21 cellular contexts compared by ENCODE assay signal in the genomic region with DNA sequence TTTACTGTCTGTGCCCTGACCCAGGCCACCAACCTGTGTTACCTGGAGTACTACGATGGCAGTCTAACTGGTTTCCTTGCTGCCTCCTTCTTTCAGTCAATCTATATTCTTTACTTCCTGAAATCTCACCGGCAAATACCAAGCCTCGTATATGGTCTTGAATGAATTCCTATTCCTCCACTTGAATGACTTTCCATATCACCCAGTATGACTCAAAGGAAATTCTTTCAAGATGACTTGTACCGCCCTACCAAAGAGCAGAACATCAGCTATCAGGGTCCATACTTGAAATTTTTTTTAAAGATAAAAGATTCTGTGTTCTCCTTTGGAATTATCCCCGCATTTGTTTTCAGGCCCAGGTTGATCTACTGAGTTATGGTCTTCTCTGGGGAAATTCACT.
DNase-seq lines count a peak whose midpoint lies in the region; TF ChIP-seq lines count a peak whose summit lies in the region.
"Had no signal": no experiment of that assay in that cellular context is flagged by ENCODE, and none has a peak within 500 bp of the region (broad histone marks: within the 10 kb centered on the region; RNA-seq: fewer than 3 reads in every experiment).

No MANE protein-coding gene starts in this region.

- TF ChIP-seq CTCF in fibroblast of lung (conservative IDR thresholded peaks at IDR 0.05 in 1 of 2, IDR thresholded peaks at IDR 0.05 in 1 of 2; ENCODE audit: low read depth in 1 of 2, low read length in 2 of 2) (no peak), osteoblast (IDR thresholded peaks at IDR 0.05; ENCODE audit: extremely low read depth, low read depth, low read length) (no peak), glutamatergic neuron (IDR thresholded peaks at IDR 0.05; ENCODE audit: partially characterized antibody, unreplicated experiment) (no peak)

- no peak overlapping the region for H3K9ac ChIP-seq in fibroblast of lung (ENCODE audit: insufficient read depth, low read length)
- H3K9ac ChIP-seq: KMS-11 had no signal

- intact Hi-C loops in posterior vena cava (cut with DNase I): no loop called here

- H4K20me1 ChIP-seq in fibroblast of lung (ENCODE audit: control insufficient read depth, extremely low read depth, insufficient read depth, low read length): no peaks in the 10 kb centered on the region
- H4K20me1 ChIP-seq in osteoblast (ENCODE audit: insufficient read depth, low read length): no peaks in the 10 kb centered on the region

- peak; percentile 40 for DNase-seq in ELR (ENCODE audit: low read depth)
- peak; percentile 54 for DNase-seq in SW480 (ENCODE audit: low spot score)
- peak; percentile 23 to 86 for DNase-seq in fibroblast of lung (ENCODE audit: low read depth in 2 of 2)
- DNase-seq in osteoblast (ENCODE audit: insufficient read length, low spot score, missing footprints): no peak
- no peak for DNase-seq in glutamatergic neuron
- DNase-seq in NCI-H187 treated with DMSO at 0.1 percent for 48 hours (lab: John Stamatoyannopoulos, UW): no peak
- no peak for DNase-seq in hepatic stellate cell (ENCODE audit: low spot score)
- DNase-seq in posterior vena cava (ENCODE audit: low spot score): no peak
- DNase-seq: BE2C; gastrocnemius medialis; GDM1; NCI-H1105 treated with DMSO at 0.1 percent for 48 hours; NCI-H2171; NCI-H69; OCI-M1; pancreas; stimulated activated CD8-positive, alpha-beta memory T cell treated with anti-CD3 and anti-CD28 coated beads, Interleukin-4, amount 100 ng/mL, for 48 hours; T-helper 9 cell had no signal

- H2AFZ ChIP-seq in fibroblast of lung (ENCODE audit: low read length) (no peak overlapping the region), osteoblast (ENCODE audit: low read length) (no peak overlapping the region)

- H3K4me2 ChIP-seq in fibroblast of lung (ENCODE audit: extremely low read depth, insufficient read depth, low read length) (no peak overlapping the region), osteoblast (ENCODE audit: insufficient read depth, low read length) (peak overlapping the region; percentile 1)
- H3K4me2 ChIP-seq: KMS-11 had no signal

- no peaks in the 10 kb centered on the region for H3K27me3 ChIP-seq in fibroblast of lung (ENCODE audit: control insufficient read depth, insufficient read depth, low read length)
- H3K27me3 ChIP-seq in osteoblast (ENCODE audit: insufficient read depth, low read length): no peaks in the 10 kb centered on the region
- H3K27me3 ChIP-seq: BE2C, gastrocnemius medialis, pancreas had no signal

- no peaks in the 10 kb centered on the region for H3K4me1 Mint-ChIP-seq in glutamatergic neuron (ENCODE audit: low read depth, unreplicated experiment)

- H3K9me3 Mint-ChIP-seq in glutamatergic neuron (ENCODE audit: unreplicated experiment): no peaks in the 10 kb centered on the region

- H3K27ac ChIP-seq in fibroblast of lung (ENCODE audit: insufficient read depth, low read length): peak overlapping the region; percentile 18
- H3K27ac ChIP-seq in osteoblast (ENCODE audit: low read depth, low read length): no peak overlapping the region
- H3K27ac ChIP-seq: gastrocnemius medialis, KMS-11, pancreas, skin epidermis had no signal

- H3K4me1 ChIP-seq in fibroblast of lung (ENCODE audit: control insufficient read depth, extremely low read depth, insufficient read depth, low read length) (no peaks in the 10 kb centered on the region), osteoblast (ENCODE audit: insufficient read depth, low read length) (peaks cover 4% of the 10 kb centered on the region)
- H3K4me1 ChIP-seq: BE2C, gastrocnemius medialis, pancreas had no signal

- no peak overlapping the region for H3K4me3 ChIP-seq in fibroblast of lung (replicated peaks in 1 of 4; ENCODE audit: control extremely low read depth in 1 of 4, insufficient read depth in 1 of 4, low read depth in 3 of 4, low read length in 4 of 4)
- no peak overlapping the region for H3K4me3 ChIP-seq in osteoblast (ENCODE audit: insufficient read depth, low read length)
- H3K4me3 ChIP-seq: gastrocnemius medialis, GM12878, pancreas, skin epidermis had no signal

- H3K36me3 ChIP-seq in fibroblast of lung (ENCODE audit: control insufficient read depth, insufficient read depth, low read length) (no peaks in the 10 kb centered on the region), osteoblast (ENCODE audit: insufficient read depth, low read length) (no peaks in the 10 kb centered on the region)
- H3K36me3 ChIP-seq: BE2C, gastrocnemius medialis, pancreas had no signal

- no peaks in the 10 kb centered on the region for H3K27me3 Mint-ChIP-seq in glutamatergic neuron (ENCODE audit: unreplicated experiment)

- H3K9me3 ChIP-seq in fibroblast of lung (ENCODE audit: control insufficient read depth, insufficient read depth, low read depth, low read length) (no peaks in the 10 kb centered on the region), osteoblast (ENCODE audit: low read depth, low read length) (no peaks in the 10 kb centered on the region)
- H3K9me3 ChIP-seq: BE2C, gastrocnemius medialis, pancreas had no signal

- no peak overlapping the region for H3K27ac Mint-ChIP-seq in glutamatergic neuron (ENCODE audit: unreplicated experiment)

- no peaks in the 10 kb centered on the region for H3K36me3 Mint-ChIP-seq in glutamatergic neuron (ENCODE audit: unreplicated experiment)

- no peak overlapping the region for H3K4me3 Mint-ChIP-seq in glutamatergic neuron (ENCODE audit: unreplicated experiment)

- H3K79me2 ChIP-seq in fibroblast of lung (ENCODE audit: control insufficient read depth, insufficient read depth, low read length) (no peaks in the 10 kb centered on the region), osteoblast (ENCODE audit: insufficient read depth, low read length) (no peaks in the 10 kb centered on the region)

Comparison
In these comparisons a context has a peak if more than half of its experiments do, and no peak if none do; other contexts are left out.
1. DNase-seq: peak in ELR (single experiment), SW480 (single experiment) and fibroblast of lung (2 of 2); none in osteoblast (single experiment), glutamatergic neuron (single experiment), NCI-H187 treated with DMSO at 0.1 percent for 48 hours (single experiment), hepatic stellate cell (single experiment) and posterior vena cava (single experiment).